Comparison of ENCODE assay signal across 2 cellular contexts in the genomic region with DNA sequence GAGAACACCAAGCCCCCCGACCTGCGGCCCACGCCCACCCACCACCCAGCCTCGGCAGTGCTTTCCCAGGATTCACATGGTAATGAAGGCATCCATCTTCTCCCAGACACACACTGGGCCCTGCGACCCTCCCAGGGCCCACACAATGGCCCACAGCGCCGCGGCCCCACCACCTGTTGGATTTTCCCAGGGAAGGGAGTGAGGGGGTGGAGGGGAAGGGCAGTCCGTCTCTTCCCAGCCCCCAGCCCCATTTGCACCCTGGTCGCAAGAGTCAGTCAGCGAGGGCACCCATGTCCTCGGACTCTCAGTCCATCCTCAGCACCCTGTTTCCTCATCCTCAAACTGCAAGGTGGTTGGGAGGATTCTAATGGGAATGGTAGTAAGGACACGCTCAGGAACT.
TF ChIP-seq lines count a peak whose summit lies in the region.

No MANE protein-coding gene starts in this region.

TF ChIP-seq in WTC11, 78 proteins besides CTCF, POLR2A, EP300 and RAD21 (continued from another document):
- peak; percentile 53; the same call in 1 of the 2 replicates for TF ChIP-seq ZBTB21 (CRISPR knock-in tag; IDR thresholded peaks at IDR 0.05; ENCODE audit: borderline replicate concordance)
- TF ChIP-seq, protein P1, sequence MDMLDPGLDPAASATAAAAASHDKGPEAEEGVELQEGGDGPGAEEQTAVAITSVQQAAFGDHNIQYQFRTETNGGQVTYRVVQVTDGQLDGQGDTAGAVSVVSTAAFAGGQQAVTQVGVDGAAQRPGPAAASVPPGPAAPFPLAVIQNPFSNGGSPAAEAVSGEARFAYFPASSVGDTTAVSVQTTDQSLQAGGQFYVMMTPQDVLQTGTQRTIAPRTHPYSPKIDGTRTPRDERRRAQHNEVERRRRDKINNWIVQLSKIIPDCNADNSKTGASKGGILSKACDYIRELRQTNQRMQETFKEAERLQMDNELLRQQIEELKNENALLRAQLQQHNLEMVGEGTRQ (CRISPR knock-in tag; IDR thresholded peaks at IDR 0.05), result peak; percentile 43; the same call in 1 of the 2 replicates
- TF ChIP-seq TP53 (CRISPR knock-in tag; IDR thresholded peaks at IDR 0.05), result 0 out of 2 replicates have a peak, but pooled peaks have one; percentile 65
- TF ChIP-seq FOXK1 (CRISPR knock-in tag; IDR thresholded peaks at IDR 0.05), result 0 out of 2 replicates have a peak, but pooled peaks have one; percentile 24
- TF ChIP-seq ZNF423 (CRISPR knock-in tag; IDR thresholded peaks at IDR 0.05), result peak; percentile 50
- no peak for TF ChIP-seq IRF2 (CRISPR knock-in tag; IDR thresholded peaks at IDR 0.05; ENCODE audit: borderline replicate concordance, low read depth)
- 0 out of 2 replicates have a peak, but pooled peaks have one; percentile 79 for TF ChIP-seq NR3C1 (CRISPR knock-in tag; conservative IDR thresholded peaks at IDR 0.05; ENCODE audit: low read depth)
- TF ChIP-seq FOXJ3 (CRISPR knock-in tag; IDR thresholded peaks at IDR 0.05; ENCODE audit: borderline replicate concordance), result no peak
- TF ChIP-seq, protein P2, sequence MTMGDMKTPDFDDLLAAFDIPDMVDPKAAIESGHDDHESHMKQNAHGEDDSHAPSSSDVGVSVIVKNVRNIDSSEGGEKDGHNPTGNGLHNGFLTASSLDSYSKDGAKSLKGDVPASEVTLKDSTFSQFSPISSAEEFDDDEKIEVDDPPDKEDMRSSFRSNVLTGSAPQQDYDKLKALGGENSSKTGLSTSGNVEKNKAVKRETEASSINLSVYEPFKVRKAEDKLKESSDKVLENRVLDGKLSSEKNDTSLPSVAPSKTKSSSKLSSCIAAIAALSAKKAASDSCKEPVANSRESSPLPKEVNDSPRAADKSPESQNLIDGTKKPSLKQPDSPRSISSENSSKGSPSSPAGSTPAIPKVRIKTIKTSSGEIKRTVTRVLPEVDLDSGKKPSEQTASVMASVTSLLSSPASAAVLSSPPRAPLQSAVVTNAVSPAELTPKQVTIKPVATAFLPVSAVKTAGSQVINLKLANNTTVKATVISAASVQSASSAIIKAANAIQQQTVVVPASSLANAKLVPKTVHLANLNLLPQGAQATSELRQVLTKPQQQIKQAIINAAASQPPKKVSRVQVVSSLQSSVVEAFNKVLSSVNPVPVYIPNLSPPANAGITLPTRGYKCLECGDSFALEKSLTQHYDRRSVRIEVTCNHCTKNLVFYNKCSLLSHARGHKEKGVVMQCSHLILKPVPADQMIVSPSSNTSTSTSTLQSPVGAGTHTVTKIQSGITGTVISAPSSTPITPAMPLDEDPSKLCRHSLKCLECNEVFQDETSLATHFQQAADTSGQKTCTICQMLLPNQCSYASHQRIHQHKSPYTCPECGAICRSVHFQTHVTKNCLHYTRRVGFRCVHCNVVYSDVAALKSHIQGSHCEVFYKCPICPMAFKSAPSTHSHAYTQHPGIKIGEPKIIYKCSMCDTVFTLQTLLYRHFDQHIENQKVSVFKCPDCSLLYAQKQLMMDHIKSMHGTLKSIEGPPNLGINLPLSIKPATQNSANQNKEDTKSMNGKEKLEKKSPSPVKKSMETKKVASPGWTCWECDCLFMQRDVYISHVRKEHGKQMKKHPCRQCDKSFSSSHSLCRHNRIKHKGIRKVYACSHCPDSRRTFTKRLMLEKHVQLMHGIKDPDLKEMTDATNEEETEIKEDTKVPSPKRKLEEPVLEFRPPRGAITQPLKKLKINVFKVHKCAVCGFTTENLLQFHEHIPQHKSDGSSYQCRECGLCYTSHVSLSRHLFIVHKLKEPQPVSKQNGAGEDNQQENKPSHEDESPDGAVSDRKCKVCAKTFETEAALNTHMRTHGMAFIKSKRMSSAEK (CRISPR knock-in tag; IDR thresholded peaks at IDR 0.05; ENCODE audit: borderline replicate concordance), result no peak

TF ChIP-seq in SK-N-SH, 30 proteins besides CTCF, POLR2A, EP300 and RAD21:
- TF ChIP-seq, protein P3, sequence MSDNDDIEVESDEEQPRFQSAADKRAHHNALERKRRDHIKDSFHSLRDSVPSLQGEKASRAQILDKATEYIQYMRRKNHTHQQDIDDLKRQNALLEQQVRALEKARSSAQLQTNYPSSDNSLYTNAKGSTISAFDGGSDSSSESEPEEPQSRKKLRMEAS (IDR thresholded peaks at IDR 0.05; ENCODE audit: low read depth), result no peak
- no peak for TF ChIP-seq MXI1 (IDR thresholded peaks at IDR 0.05; ENCODE audit: low read depth, low read length)
- no peak for TF ChIP-seq GATA2 (CRISPR knock-in tag; IDR thresholded peaks at IDR 0.05)
- TF ChIP-seq TEAD4 (IDR thresholded peaks at IDR 0.05; ENCODE audit: borderline replicate concordance, insufficient read depth), result no peak
- TF ChIP-seq EZH2phosphoT487 (IDR thresholded peaks at IDR 0.05; ENCODE audit: borderline replicate concordance, low read depth), result no peak
